Comparison of ENCODE assay signal across 8 cellular contexts in the genomic region with DNA sequence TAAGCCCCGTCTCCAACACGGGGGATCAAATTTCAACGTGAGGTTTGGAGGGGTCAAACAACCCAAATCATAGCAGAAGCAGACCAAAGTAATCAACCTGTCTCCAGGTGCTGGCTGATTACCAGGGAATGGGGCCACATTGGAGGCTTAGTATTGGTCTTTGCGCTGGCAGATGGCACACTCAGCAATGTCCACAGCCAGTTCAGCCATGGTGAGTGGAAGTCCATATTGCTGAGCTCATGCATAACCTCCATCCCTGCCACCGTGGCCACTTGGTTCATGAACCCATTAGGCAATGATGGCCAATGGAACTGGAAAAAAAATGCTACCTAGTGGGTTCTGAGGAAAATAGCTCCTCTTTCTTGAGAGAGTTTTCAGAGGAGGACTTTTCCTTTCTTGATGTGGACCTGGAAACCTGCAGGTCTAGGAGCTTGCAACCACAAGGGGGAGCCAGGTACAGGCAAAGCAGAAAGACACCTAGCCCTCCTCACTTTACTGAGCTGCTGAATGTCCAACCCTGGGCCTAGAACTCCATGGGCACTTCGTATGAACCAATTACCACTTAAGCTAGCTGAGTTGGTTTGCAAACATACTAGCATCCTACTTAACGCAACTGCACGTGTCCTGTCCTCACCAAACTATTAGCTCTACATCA.
DNase-seq lines count a peak whose midpoint lies in the region; ATAC-seq and TF ChIP-seq lines count a peak whose summit lies in the region.

No MANE protein-coding gene starts in this region.

- H3K4me1 ChIP-seq in cardiac muscle cell (ENCODE audit: low read depth) = no peaks in the 10 kb centered on the region

- H3K27ac ChIP-seq in cardiac muscle cell = no peak overlapping the region

- no peak overlapping the region for H3K4me3 Mint-ChIP-seq in activated T-helper 2 cell treated with anti-CD3 and anti-CD28 coated beads, Interferon-gamma antibody, Interleukin-2, Interleukin-4, amounts not matched to agents 10 μg/mL and 5 μg/mL and 100 μg/mL, durations not matched to agents 14 hours and 24 hours and 36 hours (ENCODE audit: low read depth)

- intact Hi-C loops in activated T-helper 2 cell treated with anti-CD3 and anti-CD28 coated beads, Interferon-gamma antibody, Interleukin-2, Interleukin-4, amounts not matched to agents 10 μg/mL and 5 μg/mL and 100 μg/mL, durations not matched to agents 14 hours and 24 hours and 36 hours (cut with micrococcal nuclease) = loop anchor here (1.0 to 10.0 kb wide), 2 partner anchors 249 to 447 kb away; no protein-coding TSS in a partner anchor

- ATAC-seq in GM18498 (IDR thresholded peaks at IDR 0.05; ENCODE audit: unreplicated experiment) = peak; percentile 92
- peak; percentile 86 for ATAC-seq in HG03025 (IDR thresholded peaks at IDR 0.05; ENCODE audit: low FRiP score, unreplicated experiment)

- H3K36me3 ChIP-seq in cardiac muscle cell = no peaks in the 10 kb centered on the region

- H3K27me3 Mint-ChIP-seq in activated T-helper 2 cell treated with anti-CD3 and anti-CD28 coated beads, Interferon-gamma antibody, Interleukin-2, Interleukin-4, amounts not matched to agents 10 μg/mL and 5 μg/mL and 100 μg/mL, durations not matched to agents 14 hours and 24 hours and 36 hours (ENCODE audit: low read depth) = peaks cover 2% of the 10 kb centered on the region

- H3K9me3 Mint-ChIP-seq in activated T-helper 2 cell treated with anti-CD3 and anti-CD28 coated beads, Interferon-gamma antibody, Interleukin-2, Interleukin-4, amounts not matched to agents 10 μg/mL and 5 μg/mL and 100 μg/mL, durations not matched to agents 14 hours and 24 hours and 36 hours = no peaks in the 10 kb centered on the region

- H3K27ac Mint-ChIP-seq in activated T-helper 2 cell treated with anti-CD3 and anti-CD28 coated beads, Interferon-gamma antibody, Interleukin-2, Interleukin-4, amounts not matched to agents 10 μg/mL and 5 μg/mL and 100 μg/mL, durations not matched to agents 14 hours and 24 hours and 36 hours = no peak overlapping the region

- H3K27me3 ChIP-seq in cardiac muscle cell = no peaks in the 10 kb centered on the region

- H3K9me3 ChIP-seq in cardiac muscle cell (ENCODE audit: low read depth) = no peaks in the 10 kb centered on the region

- no peak overlapping the region for H3K4me3 ChIP-seq in AG04449 (ENCODE audit: low read depth, low read length)
- H3K4me3 ChIP-seq in cardiac muscle cell = no peak overlapping the region

- TF ChIP-seq CTCF in AG04449 (IDR thresholded peaks at IDR 0.05; ENCODE audit: insufficient read depth, low read length, missing control alignments) = peak; percentile 62
- TF ChIP-seq CTCF in cardiac muscle cell (IDR thresholded peaks at IDR 0.05; ENCODE audit: low read depth, low read length) = peak; percentile 63

- no peaks in the 10 kb centered on the region for H3K36me3 Mint-ChIP-seq in activated T-helper 2 cell treated with anti-CD3 and anti-CD28 coated beads, Interferon-gamma antibody, Interleukin-2, Interleukin-4, amounts not matched to agents 10 μg/mL and 5 μg/mL and 100 μg/mL, durations not matched to agents 14 hours and 24 hours and 36 hours (ENCODE audit: low read depth)

- CTCF ChIA-PET in AG04449 (lab: Yijun Ruan, JAX) = interaction anchor here (0.8 to 6.3 kb wide), 13 partner anchors 9 to 445 kb away, joined by 3 to 106 read pairs (median 3); no protein-coding TSS in a partner anchor

- DNase-seq in AG04449 (ENCODE audit: low read depth, low spot score) (peak; percentile 3), OCI-M1 (lab: John Stamatoyannopoulos, UW) (peak; percentile 72), cardiac muscle cell (ENCODE audit: low read depth in 1 of 2, low spot score in 1 of 2) (peak; percentile 75 to 76), DMS79 (lab: John Stamatoyannopoulos, UW) (no peak)
- peak; percentile 34 for DNase-seq in activated T-helper 2 cell treated with anti-CD3 and anti-CD28 coated beads, Interferon-gamma antibody, Interleukin-2, Interleukin-4, amounts not matched to agents 10 μg/mL and 5 μg/mL and 100 μg/mL, durations not matched to agents 14 hours and 24 hours and 36 hours (ENCODE audit: low spot score)
- peak; percentile 23 to 61 (median 58) for DNase-seq in stimulated activated CD4-positive, alpha-beta T cell treated with anti-CD3 and anti-CD28 coated beads, Interleukin-12 subunit alpha, Interleukin-12 subunit beta, amount 100 ng/mL, for 48 hours (ENCODE audit: low read depth in 2 of 3, low spot score in 1 of 3)

- H3K4me1 Mint-ChIP-seq in activated T-helper 2 cell treated with anti-CD3 and anti-CD28 coated beads, Interferon-gamma antibody, Interleukin-2, Interleukin-4, amounts not matched to agents 10 μg/mL and 5 μg/mL and 100 μg/mL, durations not matched to agents 14 hours and 24 hours and 36 hours (ENCODE audit: low read depth) = no peaks in the 10 kb centered on the region

- POLR2A ChIA-PET in AG04449 (lab: Yijun Ruan, JAX) = interaction anchor here (0.9 kb wide), 1 partner anchor 248 kb away, joined by 3 read pairs; no protein-coding TSS in a partner anchor
